ENCODE assay signal across 1 cellular context in the genomic region with DNA sequence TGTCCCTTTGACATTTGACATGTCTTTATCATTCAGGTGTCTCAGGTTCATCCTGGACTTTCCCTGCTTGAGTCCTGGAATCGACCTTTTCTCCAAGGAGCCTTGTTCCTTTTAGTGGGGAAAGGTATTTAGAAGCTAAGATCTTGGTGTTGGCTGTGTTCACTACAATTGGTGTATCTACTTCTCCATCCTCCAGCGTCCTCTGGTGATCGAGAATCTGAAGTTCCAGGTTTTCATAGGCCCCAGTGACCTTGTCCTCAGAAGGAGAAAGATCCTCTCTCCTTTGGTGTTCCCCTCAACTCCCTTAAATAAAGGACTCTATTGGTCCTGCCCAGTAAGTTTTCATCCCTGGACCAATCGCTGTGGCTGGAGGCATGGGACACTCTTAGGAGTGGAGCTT.
TF ChIP-seq lines count a peak whose summit lies in the region.

No MANE protein-coding gene starts in this region.

TF ChIP-seq in K562, 482 proteins besides CTCF, POLR2A, EP300 and RAD21:
- no peak for TF ChIP-seq SRF (CRISPR knock-in tag; IDR thresholded peaks at IDR 0.05)
- TF ChIP-seq ESRRA (IDR thresholded peaks at IDR 0.05; ENCODE audit: borderline replicate concordance, low read depth) = peak; percentile 45; the same call in 1 of the 2 replicates
